Comparison of ENCODE assay signal across 1 cellular context in the genomic region with DNA sequence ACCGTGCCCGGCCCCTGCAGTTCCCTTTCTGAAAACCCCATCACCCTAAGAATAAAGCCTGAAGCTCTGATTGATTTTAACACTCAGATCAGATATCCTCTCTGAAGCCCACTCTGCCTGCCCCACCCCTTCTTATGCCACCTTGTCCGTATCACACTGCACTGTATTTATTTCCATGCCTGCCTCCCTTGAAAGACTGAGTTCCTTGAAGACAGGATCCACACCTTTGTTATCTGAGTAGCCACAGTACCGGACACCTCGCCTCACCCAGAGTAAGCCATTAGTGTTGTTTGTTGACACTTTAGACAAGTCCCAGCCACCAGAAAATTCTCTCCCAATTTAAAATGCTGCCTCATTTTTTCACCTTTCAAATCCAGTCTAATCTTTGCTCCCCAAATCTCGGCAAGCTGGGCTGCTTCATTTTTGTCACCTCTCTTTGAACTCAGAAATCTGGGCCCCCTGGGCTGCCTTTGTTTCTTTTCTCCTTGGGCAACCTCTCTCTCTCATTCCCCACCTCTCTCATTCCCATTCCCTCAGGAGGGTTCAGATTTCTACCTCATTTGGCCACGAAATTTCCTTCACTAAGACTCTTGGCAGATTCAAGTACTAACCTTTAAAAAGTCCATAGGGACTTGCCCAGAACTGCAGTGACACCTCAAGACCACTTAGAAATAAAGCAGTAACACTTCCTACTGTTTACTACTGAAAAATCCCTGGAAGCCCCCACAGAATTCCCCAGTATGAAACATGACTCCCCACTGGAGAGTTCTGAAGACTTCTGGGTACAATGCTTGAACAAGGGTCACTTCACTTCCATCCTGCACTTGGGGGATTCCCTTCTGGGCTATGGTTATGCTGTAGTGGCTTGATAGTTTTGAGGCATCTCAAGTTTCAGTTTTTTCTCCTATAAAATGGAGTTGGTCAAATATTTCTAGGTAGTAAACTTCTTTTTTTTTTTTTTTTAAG.
TF ChIP-seq lines count a peak whose summit lies in the region.

No MANE protein-coding gene starts in this region.

TF ChIP-seq in HEK293, 187 proteins besides CTCF, POLR2A, EP300 and RAD21:
- TF ChIP-seq, protein P1, sequence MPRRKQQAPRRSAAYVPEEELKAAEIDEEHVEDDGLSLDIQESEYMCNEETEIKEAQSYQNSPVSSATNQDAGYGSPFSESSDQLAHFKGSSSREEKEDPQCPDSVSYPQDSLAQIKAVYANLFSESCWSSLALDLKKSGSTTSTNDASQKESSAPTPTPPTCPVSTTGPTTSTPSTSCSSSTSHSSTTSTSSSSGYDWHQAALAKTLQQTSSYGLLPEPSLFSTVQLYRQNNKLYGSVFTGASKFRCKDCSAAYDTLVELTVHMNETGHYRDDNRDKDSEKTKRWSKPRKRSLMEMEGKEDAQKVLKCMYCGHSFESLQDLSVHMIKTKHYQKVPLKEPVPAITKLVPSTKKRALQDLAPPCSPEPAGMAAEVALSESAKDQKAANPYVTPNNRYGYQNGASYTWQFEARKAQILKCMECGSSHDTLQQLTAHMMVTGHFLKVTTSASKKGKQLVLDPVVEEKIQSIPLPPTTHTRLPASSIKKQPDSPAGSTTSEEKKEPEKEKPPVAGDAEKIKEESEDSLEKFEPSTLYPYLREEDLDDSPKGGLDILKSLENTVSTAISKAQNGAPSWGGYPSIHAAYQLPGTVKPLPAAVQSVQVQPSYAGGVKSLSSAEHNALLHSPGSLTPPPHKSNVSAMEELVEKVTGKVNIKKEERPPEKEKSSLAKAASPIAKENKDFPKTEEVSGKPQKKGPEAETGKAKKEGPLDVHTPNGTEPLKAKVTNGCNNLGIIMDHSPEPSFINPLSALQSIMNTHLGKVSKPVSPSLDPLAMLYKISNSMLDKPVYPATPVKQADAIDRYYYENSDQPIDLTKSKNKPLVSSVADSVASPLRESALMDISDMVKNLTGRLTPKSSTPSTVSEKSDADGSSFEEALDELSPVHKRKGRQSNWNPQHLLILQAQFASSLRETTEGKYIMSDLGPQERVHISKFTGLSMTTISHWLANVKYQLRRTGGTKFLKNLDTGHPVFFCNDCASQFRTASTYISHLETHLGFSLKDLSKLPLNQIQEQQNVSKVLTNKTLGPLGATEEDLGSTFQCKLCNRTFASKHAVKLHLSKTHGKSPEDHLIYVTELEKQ (tag by site-specific recombination; IDR thresholded peaks at IDR 0.05; ENCODE audit: borderline replicate concordance): no peak
- TF ChIP-seq, protein P2, sequence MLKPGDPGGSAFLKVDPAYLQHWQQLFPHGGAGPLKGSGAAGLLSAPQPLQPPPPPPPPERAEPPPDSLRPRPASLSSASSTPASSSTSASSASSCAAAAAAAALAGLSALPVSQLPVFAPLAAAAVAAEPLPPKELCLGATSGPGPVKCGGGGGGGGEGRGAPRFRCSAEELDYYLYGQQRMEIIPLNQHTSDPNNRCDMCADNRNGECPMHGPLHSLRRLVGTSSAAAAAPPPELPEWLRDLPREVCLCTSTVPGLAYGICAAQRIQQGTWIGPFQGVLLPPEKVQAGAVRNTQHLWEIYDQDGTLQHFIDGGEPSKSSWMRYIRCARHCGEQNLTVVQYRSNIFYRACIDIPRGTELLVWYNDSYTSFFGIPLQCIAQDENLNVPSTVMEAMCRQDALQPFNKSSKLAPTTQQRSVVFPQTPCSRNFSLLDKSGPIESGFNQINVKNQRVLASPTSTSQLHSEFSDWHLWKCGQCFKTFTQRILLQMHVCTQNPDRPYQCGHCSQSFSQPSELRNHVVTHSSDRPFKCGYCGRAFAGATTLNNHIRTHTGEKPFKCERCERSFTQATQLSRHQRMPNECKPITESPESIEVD (tag by site-specific recombination; IDR thresholded peaks at IDR 0.05): peak; percentile 21; the same call in 1 of the 2 replicates
- TF ChIP-seq ZNF558 (tag by site-specific recombination; IDR thresholded peaks at IDR 0.05): no peak
- TF ChIP-seq GLIS1 (tag by site-specific recombination; IDR thresholded peaks at IDR 0.05): 0 out of 2 replicates have a peak, but pooled peaks have one; percentile 21
- TF ChIP-seq MZF1 (tag by site-specific recombination; IDR thresholded peaks at IDR 0.05; ENCODE audit: borderline replicate concordance): peak; percentile 83; the same call in 1 of the 2 replicates
- TF ChIP-seq IKZF3 (tag by site-specific recombination; IDR thresholded peaks at IDR 0.05): peak; percentile 47; the same call in 1 of the 2 replicates
- TF ChIP-seq, protein P3, sequence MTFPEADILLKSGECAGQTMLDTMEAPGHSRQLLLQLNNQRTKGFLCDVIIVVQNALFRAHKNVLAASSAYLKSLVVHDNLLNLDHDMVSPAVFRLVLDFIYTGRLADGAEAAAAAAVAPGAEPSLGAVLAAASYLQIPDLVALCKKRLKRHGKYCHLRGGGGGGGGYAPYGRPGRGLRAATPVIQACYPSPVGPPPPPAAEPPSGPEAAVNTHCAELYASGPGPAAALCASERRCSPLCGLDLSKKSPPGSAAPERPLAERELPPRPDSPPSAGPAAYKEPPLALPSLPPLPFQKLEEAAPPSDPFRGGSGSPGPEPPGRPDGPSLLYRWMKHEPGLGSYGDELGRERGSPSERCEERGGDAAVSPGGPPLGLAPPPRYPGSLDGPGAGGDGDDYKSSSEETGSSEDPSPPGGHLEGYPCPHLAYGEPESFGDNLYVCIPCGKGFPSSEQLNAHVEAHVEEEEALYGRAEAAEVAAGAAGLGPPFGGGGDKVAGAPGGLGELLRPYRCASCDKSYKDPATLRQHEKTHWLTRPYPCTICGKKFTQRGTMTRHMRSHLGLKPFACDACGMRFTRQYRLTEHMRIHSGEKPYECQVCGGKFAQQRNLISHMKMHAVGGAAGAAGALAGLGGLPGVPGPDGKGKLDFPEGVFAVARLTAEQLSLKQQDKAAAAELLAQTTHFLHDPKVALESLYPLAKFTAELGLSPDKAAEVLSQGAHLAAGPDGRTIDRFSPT (tag by site-specific recombination; IDR thresholded peaks at IDR 0.05): no peak
- TF ChIP-seq, protein P4, sequence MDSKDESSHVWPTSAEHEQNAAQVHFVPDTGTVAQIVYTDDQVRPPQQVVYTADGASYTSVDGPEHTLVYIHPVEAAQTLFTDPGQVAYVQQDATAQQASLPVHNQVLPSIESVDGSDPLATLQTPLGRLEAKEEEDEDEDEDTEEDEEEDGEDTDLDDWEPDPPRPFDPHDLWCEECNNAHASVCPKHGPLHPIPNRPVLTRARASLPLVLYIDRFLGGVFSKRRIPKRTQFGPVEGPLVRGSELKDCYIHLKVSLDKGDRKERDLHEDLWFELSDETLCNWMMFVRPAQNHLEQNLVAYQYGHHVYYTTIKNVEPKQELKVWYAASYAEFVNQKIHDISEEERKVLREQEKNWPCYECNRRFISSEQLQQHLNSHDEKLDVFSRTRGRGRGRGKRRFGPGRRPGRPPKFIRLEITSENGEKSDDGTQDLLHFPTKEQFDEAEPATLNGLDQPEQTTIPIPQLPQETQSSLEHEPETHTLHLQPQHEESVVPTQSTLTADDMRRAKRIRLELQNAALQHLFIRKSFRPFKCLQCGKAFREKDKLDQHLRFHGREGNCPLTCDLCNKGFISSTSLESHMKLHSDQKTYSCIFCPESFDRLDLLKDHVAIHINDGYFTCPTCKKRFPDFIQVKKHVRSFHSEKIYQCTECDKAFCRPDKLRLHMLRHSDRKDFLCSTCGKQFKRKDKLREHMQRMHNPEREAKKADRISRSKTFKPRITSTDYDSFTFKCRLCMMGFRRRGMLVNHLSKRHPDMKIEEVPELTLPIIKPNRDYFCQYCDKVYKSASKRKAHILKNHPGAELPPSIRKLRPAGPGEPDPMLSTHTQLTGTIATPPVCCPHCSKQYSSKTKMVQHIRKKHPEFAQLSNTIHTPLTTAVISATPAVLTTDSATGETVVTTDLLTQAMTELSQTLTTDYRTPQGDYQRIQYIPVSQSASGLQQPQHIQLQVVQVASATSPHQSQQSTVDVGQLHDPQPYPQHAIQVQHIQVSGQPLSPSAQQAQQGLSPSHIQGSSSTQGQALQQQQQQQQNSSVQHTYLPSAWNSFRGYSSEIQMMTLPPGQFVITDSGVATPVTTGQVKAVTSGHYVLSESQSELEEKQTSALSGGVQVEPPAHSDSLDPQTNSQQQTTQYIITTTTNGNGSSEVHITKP (tag by site-specific recombination; IDR thresholded peaks at IDR 0.05): peak; percentile 73
- peak; percentile 78 for TF ChIP-seq OSR2 (tag by site-specific recombination; IDR thresholded peaks at IDR 0.05)
